ENCODE assay signal across 27 cellular contexts in genomic region chr20:62164879-62165761, GRCh38. TPM values are rescaled to one million over a fixed set of nuclear protein-coding genes. Genes with fewer than 3 reads are reported as not detected.
"Had no signal": no experiment of that assay in that cellular context is flagged by ENCODE, and none has a peak within 500 bp of the region (broad histone marks: within the 10 kb centered on the region; RNA-seq: fewer than 3 reads in every experiment).

No MANE protein-coding gene starts in this region.

- H3K4me1 Mint-ChIP-seq: activated CD4-positive, alpha-beta T cell treated with anti-CD3 and anti-CD28 coated beads for 36 hours; activated naive CD8-positive, alpha-beta T cell treated with anti-CD3 and anti-CD28 coated beads, Interleukin-2, amount 10 ng/mL, durations not matched to agents 7 days and 5 days; brain; mesothelial cell of epicardium; naive thymus-derived CD4-positive, alpha-beta T cell; neural crest cell had no signal

- H3K27ac Mint-ChIP-seq: activated CD4-positive, alpha-beta T cell treated with anti-CD3 and anti-CD28 coated beads for 36 hours; activated CD8-positive, alpha-beta memory T cell treated with anti-CD3 and anti-CD28 coated beads, Interleukin-2, amount 10 ng/mL, durations not matched to agents 7 days and 5 days; activated CD8-positive, alpha-beta T cell treated with anti-CD3 and anti-CD28 coated beads, Interleukin-2, amount 10 ng/mL, durations not matched to agents 7 days and 5 days; activated naive CD8-positive, alpha-beta T cell treated with anti-CD3 and anti-CD28 coated beads, Interleukin-2, amount 10 ng/mL, durations not matched to agents 7 days and 5 days; activated T-helper 2 cell treated with anti-CD3 and anti-CD28 coated beads, Interferon-gamma antibody, Interleukin-2, Interleukin-4, amounts not matched to agents 10 μg/mL and 5 μg/mL and 100 μg/mL, durations not matched to agents 14 hours and 24 hours and 36 hours; brain; mesothelial cell of epicardium; naive thymus-derived CD4-positive, alpha-beta T cell had no signal

- H3K4me3 ChIP-seq: ascending aorta, cardiac muscle cell, colonic mucosa, heart right ventricle, tibial nerve had no signal

- H3K27me3 ChIP-seq: ascending aorta, cardiac muscle cell, colonic mucosa, heart right ventricle, tibial nerve had no signal

- ATAC-seq: activated CD4-positive, alpha-beta T cell treated with anti-CD3 and anti-CD28 coated beads for 36 hours; activated CD8-positive, alpha-beta memory T cell treated with anti-CD3 and anti-CD28 coated beads, Interleukin-2, amount 10 ng/mL, durations not matched to agents 7 days and 5 days; activated CD8-positive, alpha-beta T cell treated with anti-CD3 and anti-CD28 coated beads, Interleukin-2, amount 10 ng/mL, durations not matched to agents 7 days and 5 days; esophagus mucosa; naive thymus-derived CD4-positive, alpha-beta T cell had no signal

- H3K4me3 Mint-ChIP-seq: activated CD4-positive, alpha-beta T cell treated with anti-CD3 and anti-CD28 coated beads for 36 hours; activated CD8-positive, alpha-beta memory T cell treated with anti-CD3 and anti-CD28 coated beads, Interleukin-2, amount 10 ng/mL, durations not matched to agents 7 days and 5 days; activated CD8-positive, alpha-beta T cell treated with anti-CD3 and anti-CD28 coated beads, Interleukin-2, amount 10 ng/mL, durations not matched to agents 7 days and 5 days; activated naive CD8-positive, alpha-beta T cell treated with anti-CD3 and anti-CD28 coated beads, Interleukin-2, amount 10 ng/mL, durations not matched to agents 7 days and 5 days; brain; mesothelial cell of epicardium; naive thymus-derived CD4-positive, alpha-beta T cell; neural crest cell had no signal

- H3K9me3 ChIP-seq: ascending aorta, colonic mucosa, heart right ventricle, tibial nerve had no signal

- H3K9me3 Mint-ChIP-seq: activated naive CD8-positive, alpha-beta T cell treated with anti-CD3 and anti-CD28 coated beads, Interleukin-2, amount 10 ng/mL, durations not matched to agents 7 days and 5 days; activated T-helper 2 cell treated with anti-CD3 and anti-CD28 coated beads, Interferon-gamma antibody, Interleukin-2, Interleukin-4, amounts not matched to agents 10 μg/mL and 5 μg/mL and 100 μg/mL, durations not matched to agents 14 hours and 24 hours and 36 hours; brain; mesothelial cell of epicardium; naive thymus-derived CD4-positive, alpha-beta T cell; neural crest cell had no signal

- H3K27me3 Mint-ChIP-seq: activated CD4-positive, alpha-beta T cell treated with anti-CD3 and anti-CD28 coated beads for 36 hours; activated CD8-positive, alpha-beta memory T cell treated with anti-CD3 and anti-CD28 coated beads, Interleukin-2, amount 10 ng/mL, durations not matched to agents 7 days and 5 days; activated naive CD8-positive, alpha-beta T cell treated with anti-CD3 and anti-CD28 coated beads, Interleukin-2, amount 10 ng/mL, durations not matched to agents 7 days and 5 days; brain; naive thymus-derived CD4-positive, alpha-beta T cell had no signal

- DNase-seq: activated CD4-positive, alpha-beta T cell treated with anti-CD3 and anti-CD28 coated beads for 36 hours; activated CD4-positive, CD25-positive, alpha-beta regulatory T cell; activated CD8-positive, alpha-beta memory T cell treated with anti-CD3 and anti-CD28 coated beads, Interleukin-2, amount 10 ng/mL, durations not matched to agents 7 days and 5 days; activated CD8-positive, alpha-beta T cell treated with anti-CD3 and anti-CD28 coated beads, Interleukin-2, amount 10 ng/mL, durations not matched to agents 7 days and 5 days; activated naive CD8-positive, alpha-beta T cell treated with anti-CD3 and anti-CD28 coated beads, Interleukin-2, amount 10 ng/mL, durations not matched to agents 7 days and 5 days; activated T-cell treated with anti-CD3 and anti-CD28 coated beads, Interleukin-2, amount 50 U/mL, for 48 hours; cerebellar nuclear complex; colonic mucosa; foreskin fibroblast; naive thymus-derived CD4-positive, alpha-beta T cell; occipital lobe; stimulated activated CD4-positive, alpha-beta T cell treated with anti-CD3 and anti-CD28 coated beads, Interleukin-2, amount 100 ng/mL, for 48 hours; stimulated activated naive CD4-positive, alpha-beta T cell treated with Interleukin-2 at 50 U/mL for 16 hours had no signal

- H3K4me1 ChIP-seq: ascending aorta, colonic mucosa, heart right ventricle, tibial nerve had no signal

- H3K27ac ChIP-seq: ascending aorta, cardiac muscle cell, colonic mucosa, heart right ventricle, tibial nerve had no signal

RNA-seq across cellular contexts. Expression of gene HRH3, which starts 55.0 kb away (rescaled TPM):
- total RNA-seq: activated CD4-positive, alpha-beta T cell treated with anti-CD3 and anti-CD28 coated beads for 36 hours; activated CD8-positive, alpha-beta memory T cell treated with anti-CD3 and anti-CD28 coated beads, Interleukin-2, amount 10 ng/mL, durations not matched to agents 7 days and 5 days; activated CD8-positive, alpha-beta T cell treated with anti-CD3 and anti-CD28 coated beads, Interleukin-2, amount 10 ng/mL, durations not matched to agents 7 days and 5 days; activated naive CD8-positive, alpha-beta T cell treated with anti-CD3 and anti-CD28 coated beads, Interleukin-2, amount 10 ng/mL, durations not matched to agents 7 days and 5 days; activated T-helper 2 cell treated with anti-CD3 and anti-CD28 coated beads, Interferon-gamma antibody, Interleukin-2, Interleukin-4, amounts not matched to agents 10 μg/mL and 5 μg/mL and 100 μg/mL, durations not matched to agents 14 hours and 24 hours and 36 hours; cardiac muscle cell; colonic mucosa; dermis microvascular lymphatic vessel endothelial cell; esophagus mucosa; heart right ventricle; kidney epithelial cell; lower leg skin; mesothelial cell of epicardium; naive thymus-derived CD4-positive, alpha-beta T cell; right cardiac atrium; T-helper 1 cell treated with Interleukin-12 subunit alpha and Interleukin-12 subunit beta and Interleukin-4 antibody, amounts not matched to agents 30 ng/mL and 1 ng/mL, for 36 hours; tibial nerve had no signal
- polyA plus RNA-seq: cardiac muscle cell; heart right ventricle; naive thymus-derived CD4-positive, alpha-beta T cell; right cardiac atrium had no signal
